Comparison of ENCODE assay signal across 1 cellular context in the genomic region with DNA sequence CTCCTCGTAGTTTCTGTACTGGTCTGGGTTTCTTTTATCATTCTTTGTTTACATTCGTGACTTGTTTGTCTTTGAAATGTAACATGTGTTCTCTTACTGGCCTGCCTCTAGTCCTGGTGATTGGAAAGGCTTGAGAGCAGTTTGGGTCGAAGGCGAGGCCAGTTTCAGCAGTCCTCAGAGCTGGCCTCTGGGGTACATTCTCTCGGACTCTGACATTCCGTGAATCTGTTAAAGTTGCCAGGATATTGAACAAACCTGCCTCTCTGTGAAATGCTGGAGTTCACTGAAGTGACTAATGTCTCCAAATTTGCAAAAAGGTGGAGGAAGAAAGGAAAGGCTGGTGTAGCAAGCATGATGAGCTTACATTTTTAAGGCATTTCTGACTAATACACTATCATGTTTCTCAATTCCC.
TF ChIP-seq lines count a peak whose summit lies in the region.

No MANE protein-coding gene starts in this region.

TF ChIP-seq in GM12878, 131 proteins besides CTCF, POLR2A, EP300 and RAD21 (continued from another document):
- TF ChIP-seq, protein P1, sequence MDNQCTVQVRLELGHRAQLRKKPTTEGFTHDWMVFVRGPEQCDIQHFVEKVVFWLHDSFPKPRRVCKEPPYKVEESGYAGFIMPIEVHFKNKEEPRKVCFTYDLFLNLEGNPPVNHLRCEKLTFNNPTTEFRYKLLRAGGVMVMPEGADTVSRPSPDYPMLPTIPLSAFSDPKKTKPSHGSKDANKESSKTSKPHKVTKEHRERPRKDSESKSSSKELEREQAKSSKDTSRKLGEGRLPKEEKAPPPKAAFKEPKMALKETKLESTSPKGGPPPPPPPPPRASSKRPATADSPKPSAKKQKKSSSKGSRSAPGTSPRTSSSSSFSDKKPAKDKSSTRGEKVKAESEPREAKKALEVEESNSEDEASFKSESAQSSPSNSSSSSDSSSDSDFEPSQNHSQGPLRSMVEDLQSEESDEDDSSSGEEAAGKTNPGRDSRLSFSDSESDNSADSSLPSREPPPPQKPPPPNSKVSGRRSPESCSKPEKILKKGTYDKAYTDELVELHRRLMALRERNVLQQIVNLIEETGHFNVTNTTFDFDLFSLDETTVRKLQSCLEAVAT (IDR thresholded peaks at IDR 0.05) = no peak
- no peak for TF ChIP-seq CEBPB (IDR thresholded peaks at IDR 0.05; ENCODE audit: borderline replicate concordance in 1 of 2, low read depth in 2 of 2, low read length in 2 of 2)
- TF ChIP-seq CREM (IDR thresholded peaks at IDR 0.05; ENCODE audit: low read depth) = no peak
- TF ChIP-seq, protein P2, sequence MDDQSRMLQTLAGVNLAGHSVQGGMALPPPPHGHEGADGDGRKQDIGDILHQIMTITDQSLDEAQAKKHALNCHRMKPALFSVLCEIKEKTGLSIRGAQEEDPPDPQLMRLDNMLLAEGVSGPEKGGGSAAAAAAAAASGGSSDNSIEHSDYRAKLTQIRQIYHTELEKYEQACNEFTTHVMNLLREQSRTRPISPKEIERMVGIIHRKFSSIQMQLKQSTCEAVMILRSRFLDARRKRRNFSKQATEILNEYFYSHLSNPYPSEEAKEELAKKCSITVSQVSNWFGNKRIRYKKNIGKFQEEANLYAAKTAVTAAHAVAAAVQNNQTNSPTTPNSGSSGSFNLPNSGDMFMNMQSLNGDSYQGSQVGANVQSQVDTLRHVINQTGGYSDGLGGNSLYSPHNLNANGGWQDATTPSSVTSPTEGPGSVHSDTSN (IDR thresholded peaks at IDR 0.05; ENCODE audit: insufficient replicate concordance, low read depth, low read length) = no peak
- TF ChIP-seq SREBF2 (IDR thresholded peaks at IDR 0.05; ENCODE audit: low read length) = no peak
- TF ChIP-seq, protein P3, sequence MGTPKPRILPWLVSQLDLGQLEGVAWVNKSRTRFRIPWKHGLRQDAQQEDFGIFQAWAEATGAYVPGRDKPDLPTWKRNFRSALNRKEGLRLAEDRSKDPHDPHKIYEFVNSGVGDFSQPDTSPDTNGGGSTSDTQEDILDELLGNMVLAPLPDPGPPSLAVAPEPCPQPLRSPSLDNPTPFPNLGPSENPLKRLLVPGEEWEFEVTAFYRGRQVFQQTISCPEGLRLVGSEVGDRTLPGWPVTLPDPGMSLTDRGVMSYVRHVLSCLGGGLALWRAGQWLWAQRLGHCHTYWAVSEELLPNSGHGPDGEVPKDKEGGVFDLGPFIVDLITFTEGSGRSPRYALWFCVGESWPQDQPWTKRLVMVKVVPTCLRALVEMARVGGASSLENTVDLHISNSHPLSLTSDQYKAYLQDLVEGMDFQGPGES (IDR thresholded peaks at IDR 0.05) = no peak
TF ChIP-seq in GM12878: peak in this region for 0.
